ENCODE assay signal across 7 cellular contexts in genomic region chr6:12010635-12011275, GRCh38. TPM values are rescaled to one million over a fixed set of nuclear protein-coding genes. Genes with fewer than 3 reads are reported as not detected.
DNase-seq lines count a peak whose midpoint lies in the region; ATAC-seq and TF ChIP-seq lines count a peak whose summit lies in the region.

No MANE protein-coding gene starts in this region.

- H3K4me3 Mint-ChIP-seq in stimulated activated naive CD8-positive, alpha-beta T cell treated with anti-CD3 and anti-CD28 coated beads, Interleukin-15, Interleukin-2, amounts not matched to agents 100 ng/mL and 50 ng/mL, for 24 hours: peak overlapping the region; percentile 92

- H3K9me3 ChIP-seq in OCI-LY7 (ENCODE audit: low read length) (peaks cover 8% of the 10 kb centered on the region; the same call in 1 of the 2 replicates), left lung (no peaks in the 10 kb centered on the region)

- H3K27me3 ChIP-seq in left lung: no peaks in the 10 kb centered on the region

- no peaks in the 10 kb centered on the region for H3K27me3 Mint-ChIP-seq in stimulated activated naive CD8-positive, alpha-beta T cell treated with anti-CD3 and anti-CD28 coated beads, Interleukin-15, Interleukin-2, amounts not matched to agents 100 ng/mL and 50 ng/mL, for 24 hours

- H3K36me3 ChIP-seq in OCI-LY7 (ENCODE audit: insufficient read depth, low read length): peaks cover 20% of the 10 kb centered on the region
- peaks cover 0 to under 1% of the 10 kb centered on the region in 2 donors for H3K36me3 ChIP-seq in left lung

- peak; percentile 38 for ATAC-seq in GM21390 (IDR thresholded peaks at IDR 0.05; ENCODE audit: unreplicated experiment)
- peak; percentile 14 for ATAC-seq in left lung

- peaks cover 55% of the 10 kb centered on the region for H3K4me1 Mint-ChIP-seq in stimulated activated naive CD8-positive, alpha-beta T cell treated with anti-CD3 and anti-CD28 coated beads, Interleukin-15, Interleukin-2, amounts not matched to agents 100 ng/mL and 50 ng/mL, for 24 hours (ENCODE audit: low read depth)

- H4K20me1 ChIP-seq in OCI-LY7 (ENCODE audit: insufficient read depth, low read length): peaks cover 12% of the 10 kb centered on the region

- H3K4me1 ChIP-seq in OCI-LY7 (ENCODE audit: insufficient read depth, low read length, poor library complexity, severe bottlenecking) (peaks cover 28% of the 10 kb centered on the region), left lung (peaks cover 5 to 42% of the 10 kb centered on the region in 2 donors)

- H3K9me2 ChIP-seq in OCI-LY7 (ENCODE audit: insufficient read depth, low read length): no peaks in the 10 kb centered on the region

- no peak for TF ChIP-seq CTCF in GM10248 (IDR thresholded peaks at IDR 0.05; ENCODE audit: control extremely low read depth, extremely low read depth, low read depth, missing control alignments)
- no peak for TF ChIP-seq CTCF in OCI-LY7 (conservative IDR thresholded peaks at IDR 0.05; ENCODE audit: low read length)
- no peak for TF ChIP-seq CTCF in left lung (IDR thresholded peaks at IDR 0.05)

- H3K27ac ChIP-seq in OCI-LY7 (ENCODE audit: low read depth, low read length, poor library complexity, severe bottlenecking): peak overlapping the region; percentile 94
- peak overlapping the region; percentile 86 for H3K27ac ChIP-seq in caudate nucleus (ENCODE audit: low read depth, low read length)
- H3K27ac ChIP-seq in left lung: peak overlapping the region; percentile 97 to 98

- peaks cover 24% of the 10 kb centered on the region for H3K36me3 Mint-ChIP-seq in stimulated activated naive CD8-positive, alpha-beta T cell treated with anti-CD3 and anti-CD28 coated beads, Interleukin-15, Interleukin-2, amounts not matched to agents 100 ng/mL and 50 ng/mL, for 24 hours (ENCODE audit: low read depth)

- CTCF ChIA-PET in GM10248 (lab: Yijun Ruan, JAX) (no interaction called here), OCI-LY7 (lab: Charles Lee; ENCODE audit: unreplicated experiment) (no interaction called here)

- no TSS peak for BruUV-seq in OCI-LY7 (replicated peaks; lab: Mats Ljungman, UMichigan)

- peak overlapping the region; percentile 97 for H3K4me3 ChIP-seq in OCI-LY7 (ENCODE audit: low read depth, low read length, poor library complexity, severe bottlenecking)
- H3K4me3 ChIP-seq in left lung: peak overlapping the region; percentile 44 to 70

- H3K27ac Mint-ChIP-seq in stimulated activated naive CD8-positive, alpha-beta T cell treated with anti-CD3 and anti-CD28 coated beads, Interleukin-15, Interleukin-2, amounts not matched to agents 100 ng/mL and 50 ng/mL, for 24 hours: peak overlapping the region; percentile 98

- DNase-seq in GM10248 (ENCODE audit: extremely low spot score): peak; percentile 19
- DNase-seq in HPDE6-E6E7 (ENCODE audit: extremely low spot score): peak; percentile 37
- DNase-seq in OCI-LY7 (ENCODE audit: low spot score): peak; percentile 41
- peak in 53 of 61 donors; percentile 3 to 82 (median 57) for DNase-seq in caudate nucleus (lab: John Stamatoyannopoulos, UW)
- peak; percentile 79 to 88 for DNase-seq in left lung

- no peaks in the 10 kb centered on the region for H3K9me3 Mint-ChIP-seq in stimulated activated naive CD8-positive, alpha-beta T cell treated with anti-CD3 and anti-CD28 coated beads, Interleukin-15, Interleukin-2, amounts not matched to agents 100 ng/mL and 50 ng/mL, for 24 hours

- POLR2A ChIA-PET in GM10248 (lab: Yijun Ruan, JAX): interaction anchor here (1.1 to 1.5 kb wide), 2 partner anchors 176 to 279 kb away, joined by 4 read pairs; no protein-coding TSS in a partner anchor
- POLR2A ChIA-PET in OCI-LY7 (lab: Charles Lee): interaction anchor here (1.5 kb wide), 1 partner anchor 45 kb away, joined by 3 read pairs; no protein-coding TSS in a partner anchor

- H3K79me2 ChIP-seq in OCI-LY7 (ENCODE audit: insufficient read depth, low read depth, low read length): peaks cover 49% of the 10 kb centered on the region

- peak overlapping the region; percentile 80 for H2AFZ ChIP-seq in OCI-LY7 (ENCODE audit: low read length)

- intact Hi-C loops in OCI-LY7 (cut with micrococcal nuclease; ENCODE audit: unreplicated experiment) (loop anchor here (2.0 to 5.0 kb wide), 2 partner anchors 38 to 1478 kb away; no protein-coding TSS in a partner anchor), left lung (cut with DNase I) (no loop called here)

- H3K4me2 ChIP-seq in OCI-LY7 (ENCODE audit: low read length): peak overlapping the region; percentile 100

RNA-seq across cellular contexts. Expression of gene HIVEP1, which starts 1.4 kb away (rescaled TPM):
- total RNA-seq in OCI-LY7 (2014; rRNA removed; shearing (Covaris generic)): 18.3 and 22.6 TPM in 2 replicates
- total RNA-seq in OCI-LY7 (2022) (22.1 and 29.5 TPM in 2 replicates), left lung (10 to 100 TPM; 29.2 to 35.9 TPM)

Comparison
In these comparisons a context has a peak if more than half of its experiments do, and no peak if none do; other contexts are left out.
1. Peak in every context shown above with its lines: DNase-seq, ATAC-seq, H3K4me3 ChIP-seq and H3K27ac ChIP-seq.
2. DNase-seq: peak in every context shown above with its lines; median percentile 84 in left lung; 57 in caudate nucleus; 41 in OCI-LY7; 37 in HPDE6-E6E7; 19 in GM10248.